In the genomic region with DNA sequence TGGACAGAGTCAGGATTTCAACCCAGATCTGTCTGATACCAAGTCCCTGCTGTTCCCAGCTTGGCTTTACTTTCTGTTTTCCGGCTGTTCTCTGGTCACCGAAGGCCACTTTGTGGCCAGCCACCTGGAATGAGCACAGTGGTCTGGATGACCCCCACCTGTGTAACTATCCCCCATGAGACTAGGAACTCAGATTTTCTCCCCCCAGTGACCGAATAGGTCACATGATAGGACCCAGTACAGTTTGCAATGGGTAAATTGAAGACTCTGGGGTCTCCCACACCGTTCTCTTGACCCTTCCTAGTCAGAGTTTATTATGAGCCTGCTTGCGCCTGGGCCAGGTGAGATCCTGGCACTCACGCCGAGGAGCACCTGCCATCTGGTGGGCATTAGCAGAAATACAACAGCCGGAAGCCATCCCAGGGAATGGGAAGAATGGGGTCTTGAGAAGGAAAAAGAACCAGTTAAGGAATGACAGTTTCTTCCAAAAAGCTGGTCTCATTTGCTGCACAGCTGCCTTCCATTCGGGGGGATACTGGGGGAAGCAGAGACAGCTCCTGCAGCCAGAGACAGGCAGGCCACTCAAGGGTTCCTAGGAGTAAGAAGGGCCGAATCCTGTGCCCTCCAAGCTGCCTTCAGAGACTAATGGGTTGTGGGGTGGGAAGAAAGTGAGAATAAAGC, we compare ENCODE assay signal across 8 cellular contexts. TPM values are rescaled to one million over a fixed set of nuclear protein-coding genes. Genes with fewer than 3 reads are reported as not detected.
A peak's percentile ranks its signal among the peaks of the same experiment; 100 is the strongest.
DNase-seq lines count a peak whose midpoint lies in the region; ATAC-seq and TF ChIP-seq lines count a peak whose summit lies in the region.

No MANE protein-coding gene starts in this region.

- H3K27ac ChIP-seq in HL-60 (replicated peaks), result no peak overlapping the region

- intact Hi-C loops in head of caudate nucleus (cut with DNase I), result loop anchor here (5.0 kb wide), 1 partner anchor 66 kb away; no protein-coding TSS in a partner anchor

- peak; percentile 48 for DNase-seq in COLO668 (lab: John Stamatoyannopoulos, UW; ENCODE audit: unreplicated experiment)
- DNase-seq in HL-60 (ENCODE audit: low read depth in 1 of 2, low spot score in 1 of 2), result peak in 1 of 2 experiments; percentile 44
- DNase-seq in RPMI7951 (ENCODE audit: low read depth), result peak; percentile 30
- peak; percentile 53 for DNase-seq in activated naive CD4-positive, alpha-beta T cell treated with Interleukin-2 at 50 U/mL for 16 hours
- peak in 41 of 42 donors; percentile 41 to 86 (median 66) for DNase-seq in head of caudate nucleus
- peak; percentile 68 for DNase-seq in retina

- no peak for ATAC-seq in GM18858 (IDR thresholded peaks at IDR 0.05; ENCODE audit: unreplicated experiment)
- no peak for ATAC-seq in HG03571 (IDR thresholded peaks at IDR 0.05; ENCODE audit: unreplicated experiment)

- H3K4me3 ChIP-seq in HL-60 (replicated peaks; ENCODE audit: insufficient read depth, low read length), result no peak overlapping the region

- H3K27me3 ChIP-seq in HL-60 (ENCODE audit: insufficient read depth, poor library complexity, severe bottlenecking), result no peaks in the 10 kb centered on the region

- peak; percentile 73 for TF ChIP-seq CTCF in HL-60 (IDR thresholded peaks at IDR 0.05; ENCODE audit: insufficient read depth, low read length)

RNA-seq across cellular contexts. Expression of gene PHYHD1, which starts 7.1 kb away (rescaled TPM):
- total RNA-seq in RPMI7951 (2014; rRNA removed; shearing (Covaris generic)), result 1.7 and 1.8 TPM in 2 replicates

RNA-seq across cellular contexts. Expression of gene DOLK, which starts 19.5 kb away (rescaled TPM):
- total RNA-seq in RPMI7951 (2014; rRNA removed; shearing (Covaris generic)), result 16.1 and 16.2 TPM in 2 replicates

RNA-seq across cellular contexts. Expression of gene NUP188, which starts 19.6 kb away (rescaled TPM):
- total RNA-seq in RPMI7951 (2014; rRNA removed; shearing (Covaris generic)), result 28.9 and 33.4 TPM in 2 replicates

RNA-seq across cellular contexts. Expression of gene LRRC8A, which starts 45.9 kb away (rescaled TPM):
- total RNA-seq in RPMI7951 (2014; rRNA removed; shearing (Covaris generic)), result 13.9 and 14.1 TPM in 2 replicates

RNA-seq across cellular contexts. Expression of gene KYAT1, which starts 46.1 kb away (rescaled TPM):
- total RNA-seq in RPMI7951 (2014; rRNA removed; shearing (Covaris generic)), result 8.0 and 9.6 TPM in 2 replicates
